Comparison of ENCODE assay signal across 10 cellular contexts in the genomic region with DNA sequence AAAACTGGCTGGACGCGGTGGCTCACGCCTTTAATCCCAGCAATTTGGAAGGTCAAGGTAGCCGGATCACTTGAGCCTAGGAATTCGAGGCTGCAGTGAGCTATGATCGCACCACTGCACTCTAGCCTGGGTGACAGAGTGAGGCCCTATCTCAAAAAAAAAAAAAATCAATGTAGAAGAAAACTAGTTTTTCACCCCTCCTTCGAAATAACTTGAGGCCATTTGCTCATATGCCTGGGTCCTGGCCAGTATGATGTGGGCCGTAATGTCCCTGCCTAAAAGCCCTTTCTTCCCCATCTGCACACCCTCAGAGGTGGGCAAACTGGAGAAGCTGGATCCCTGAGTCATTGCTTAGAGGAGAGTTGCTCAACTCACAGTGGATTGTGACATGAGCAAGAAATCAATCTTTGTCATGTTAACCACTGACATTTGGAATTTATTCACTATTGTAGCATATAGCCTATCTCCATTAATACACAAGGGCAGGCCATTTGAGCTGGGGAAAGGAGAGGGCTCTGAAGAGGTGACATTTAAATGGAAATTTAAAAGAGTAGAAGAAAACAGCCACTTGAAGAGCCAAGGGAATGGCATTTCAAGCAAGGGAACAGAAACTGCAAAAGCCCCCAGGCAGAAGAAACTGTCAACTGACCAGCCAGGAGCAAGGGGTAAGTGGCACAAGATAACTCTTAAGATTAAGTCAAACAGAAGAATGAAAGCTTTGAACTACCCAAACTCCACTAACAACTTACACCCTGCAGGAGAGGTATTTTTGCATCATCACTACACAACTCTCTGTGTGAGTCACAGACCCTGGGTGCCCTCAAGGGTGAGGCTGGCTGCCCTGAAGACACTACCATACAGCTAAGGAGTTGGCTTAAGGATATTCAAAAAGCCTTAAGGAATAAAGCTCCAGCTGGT. TPM values are rescaled to one million over a fixed set of nuclear protein-coding genes. Genes with fewer than 3 reads are reported as not detected.
DNase-seq lines count a peak whose midpoint lies in the region; ATAC-seq, FAIRE-seq and TF ChIP-seq lines count a peak whose summit lies in the region.
"Had no signal": no experiment of that assay in that cellular context is flagged by ENCODE, and none has a peak within 500 bp of the region (broad histone marks: within the 10 kb centered on the region; RNA-seq: fewer than 3 reads in every experiment).

No MANE protein-coding gene starts in this region.

- FAIRE-seq in urothelium cell line (lab: Jason Lieb, UNC): peak; percentile 53
- FAIRE-seq: G401.6 had no signal

- no peak for ATAC-seq in GM18520 (IDR thresholded peaks at IDR 0.05; ENCODE audit: unreplicated experiment)

- in situ Hi-C loops in G401 (cut with HindIII; ENCODE audit: low sequenced_read_pairs): no loop called here

- TF ChIP-seq CTCF in fibroblast of pulmonary artery (IDR thresholded peaks at IDR 0.05; ENCODE audit: low read length, missing control alignments): no peak

- no peak overlapping the region for H3K4me3 ChIP-seq in fibroblast of pulmonary artery (replicated peaks; ENCODE audit: low read depth, low read length)

- DNase-seq in stimulated activated CD4-positive, alpha-beta T cell treated with anti-CD3 and anti-CD28 coated beads, Interleukin-15, amount 100 ng/mL, for 24 hours: peak; percentile 29
- no peak for DNase-seq in stimulated activated CD4-positive, alpha-beta T cell treated with anti-CD3 and anti-CD28 coated beads, Interleukin-12 subunit alpha, Interleukin-12 subunit beta, amount 100 ng/mL, for 4 hours
- DNase-seq in OCI-M1 (lab: John Stamatoyannopoulos, UW) (peak; percentile 88), fibroblast of pulmonary artery (ENCODE audit: low read depth) (peak; percentile 66), urothelium cell line (ENCODE audit: low spot score) (peak; percentile 30), NCI-H128 (lab: John Stamatoyannopoulos, UW; ENCODE audit: unreplicated experiment) (no peak), G401 (ENCODE audit: low spot score) (no peak)
- DNase-seq: MM.1S had no signal

RNA-seq across cellular contexts. Expression of a gene that starts 7.6 kb away (rescaled TPM):
- total RNA-seq in G401 (2014; rRNA removed; shearing (Covaris generic)): 72.0 and 73.8 TPM in 2 replicates

Comparison
In these comparisons a context has a peak if more than half of its experiments do, and no peak if none do; other contexts are left out.
1. DNase-seq: peak in stimulated activated CD4-positive, alpha-beta T cell treated with anti-CD3 and anti-CD28 coated beads, Interleukin-15, amount 100 ng/mL, for 24 hours (single experiment), OCI-M1 (single experiment), fibroblast of pulmonary artery (single experiment) and urothelium cell line (single experiment); none in stimulated activated CD4-positive, alpha-beta T cell treated with anti-CD3 and anti-CD28 coated beads, Interleukin-12 subunit alpha, Interleukin-12 subunit beta, amount 100 ng/mL, for 4 hours (single experiment), NCI-H128 (single experiment) and G401 (single experiment).